8 cellular contexts compared by ENCODE assay signal in genomic region chr15:72532991-72533601, GRCh38.
DNase-seq lines count a peak whose midpoint lies in the region; ATAC-seq and TF ChIP-seq lines count a peak whose summit lies in the region.

No MANE protein-coding gene starts in this region.

- TF ChIP-seq CTCF in SU-DHL-6 (IDR thresholded peaks at IDR 0.05; ENCODE audit: insufficient read depth, low read length, poor library complexity, severe bottlenecking) (peak; percentile 29), foreskin fibroblast (IDR thresholded peaks at IDR 0.05; ENCODE audit: low read depth, low read length) (peak; percentile 31)

- ATAC-seq in GM21360 (IDR thresholded peaks at IDR 0.05; ENCODE audit: unreplicated experiment) (no peak), GM21737 (IDR thresholded peaks at IDR 0.05; ENCODE audit: unreplicated experiment) (no peak)

- H3K27ac ChIP-seq in SU-DHL-6 (ENCODE audit: low read depth, low read length) (no peak overlapping the region), substantia nigra (ENCODE audit: low read depth, low read length, poor library complexity, severe bottlenecking) (no peak overlapping the region)

- H3K4me3 ChIP-seq in SU-DHL-6 (ENCODE audit: insufficient read depth, low read length, poor library complexity, severe bottlenecking): no peak overlapping the region
- no peak overlapping the region for H3K4me3 ChIP-seq in foreskin fibroblast (ENCODE audit: low read depth in 1 of 2, low read length in 2 of 2)

- DNase-seq in ACHN (peak; percentile 21), ELR (ENCODE audit: low read depth) (peak; percentile 6), foreskin fibroblast (no peak), retina (no peak), substantia nigra (lab: John Stamatoyannopoulos, UW) (no peak)

- no peaks in the 10 kb centered on the region for H3K9me2 ChIP-seq in SU-DHL-6 (replicated peaks; ENCODE audit: insufficient read depth, low read length)

- peaks cover 40% of the 10 kb centered on the region for H3K79me2 ChIP-seq in SU-DHL-6 (ENCODE audit: insufficient read depth, low read length)

- no peak overlapping the region for H3K4me2 ChIP-seq in SU-DHL-6 (ENCODE audit: low read depth, low read length, poor library complexity, severe bottlenecking)

- no peaks in the 10 kb centered on the region for H3K9me3 ChIP-seq in SU-DHL-6 (ENCODE audit: insufficient read depth, low read length)

- H3K9ac ChIP-seq in SU-DHL-6 (ENCODE audit: low read length): no peak overlapping the region

- H3K27me3 ChIP-seq in SU-DHL-6 (ENCODE audit: low read length): no peaks in the 10 kb centered on the region

- no peak overlapping the region for H2AFZ ChIP-seq in SU-DHL-6 (ENCODE audit: low read depth, low read length, severe bottlenecking)

- in situ Hi-C loops in ACHN (cut with HindIII; ENCODE audit: low pct_ligation_motif_present, low pct_unique_long_range_greater_than_20kb, low sequenced_read_pairs): no loop called here

- H4K20me1 ChIP-seq in SU-DHL-6 (ENCODE audit: low read depth, low read length): no peaks in the 10 kb centered on the region

- H3K36me3 ChIP-seq in SU-DHL-6 (ENCODE audit: low read length): peaks cover 3% of the 10 kb centered on the region

- H3F3A ChIP-seq in SU-DHL-6 (ENCODE audit: insufficient read depth): peaks cover 15% of the 10 kb centered on the region; the same call in 1 of the 2 replicates

Comparison
In these comparisons a context has a peak if more than half of its experiments do, and no peak if none do; other contexts are left out.
1. DNase-seq: peak in ACHN (single experiment) and ELR (single experiment); none in foreskin fibroblast (0 of 2), retina (single experiment) and substantia nigra (0 of 49).